In the genomic region with DNA sequence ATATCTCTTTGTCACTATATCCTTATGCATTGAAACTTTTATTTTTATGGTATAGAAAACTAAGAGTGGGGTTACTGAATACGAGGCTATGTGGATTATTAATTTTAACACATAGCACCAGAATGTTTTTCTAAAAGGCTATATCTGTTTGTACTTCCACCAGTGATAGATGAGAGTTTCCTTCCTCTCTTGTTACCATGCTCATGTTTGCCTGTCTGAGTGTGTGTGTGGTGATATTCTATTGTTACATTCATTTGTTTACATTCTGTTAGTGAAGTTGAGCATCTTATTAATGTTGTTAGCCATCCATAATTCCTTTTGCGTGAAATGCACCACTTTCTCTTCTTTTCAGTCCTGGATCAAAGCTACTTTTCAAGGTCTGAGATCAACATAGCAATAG, we compare ENCODE assay signal across 2 cellular contexts.
TF ChIP-seq lines count a peak whose summit lies in the region.

No MANE protein-coding gene starts in this region.

TF ChIP-seq in K562, 482 proteins besides CTCF, POLR2A, EP300 and RAD21:
- TF ChIP-seq DMBX1 (CRISPR knock-in tag; IDR thresholded peaks at IDR 0.05; ENCODE audit: borderline replicate concordance), result no peak
- TF ChIP-seq YY1 (IDR thresholded peaks at IDR 0.05; ENCODE audit: borderline replicate concordance in 1 of 3, control insufficient read depth in 1 of 3, extremely low read depth in 1 of 3, insufficient read depth in 3 of 3, insufficient read length in 1 of 3, insufficient replicate concordance in 2 of 3, low read depth in 1 of 3, low read length in 2 of 3), result no peak
- no peak for TF ChIP-seq CBFA2T3 (IDR thresholded peaks at IDR 0.05)
- no peak for TF ChIP-seq HNRNPLL (IDR thresholded peaks at IDR 0.05; ENCODE audit: low read depth, low read length, poor library complexity, severe bottlenecking)
- no peak for TF ChIP-seq PATZ1 (CRISPR knock-in tag; IDR thresholded peaks at IDR 0.05; ENCODE audit: borderline replicate concordance)
- TF ChIP-seq, protein P1, sequence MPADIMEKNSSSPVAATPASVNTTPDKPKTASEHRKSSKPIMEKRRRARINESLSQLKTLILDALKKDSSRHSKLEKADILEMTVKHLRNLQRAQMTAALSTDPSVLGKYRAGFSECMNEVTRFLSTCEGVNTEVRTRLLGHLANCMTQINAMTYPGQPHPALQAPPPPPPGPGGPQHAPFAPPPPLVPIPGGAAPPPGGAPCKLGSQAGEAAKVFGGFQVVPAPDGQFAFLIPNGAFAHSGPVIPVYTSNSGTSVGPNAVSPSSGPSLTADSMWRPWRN (IDR thresholded peaks at IDR 0.05; ENCODE audit: low read depth), result no peak
- TF ChIP-seq, protein P2, sequence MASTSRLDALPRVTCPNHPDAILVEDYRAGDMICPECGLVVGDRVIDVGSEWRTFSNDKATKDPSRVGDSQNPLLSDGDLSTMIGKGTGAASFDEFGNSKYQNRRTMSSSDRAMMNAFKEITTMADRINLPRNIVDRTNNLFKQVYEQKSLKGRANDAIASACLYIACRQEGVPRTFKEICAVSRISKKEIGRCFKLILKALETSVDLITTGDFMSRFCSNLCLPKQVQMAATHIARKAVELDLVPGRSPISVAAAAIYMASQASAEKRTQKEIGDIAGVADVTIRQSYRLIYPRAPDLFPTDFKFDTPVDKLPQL (IDR thresholded peaks at IDR 0.05; ENCODE audit: extremely low read depth, insufficient read length), result no peak
- TF ChIP-seq SMAD1 (IDR thresholded peaks at IDR 0.05; ENCODE audit: low read depth, low read length, partially characterized antibody), result no peak
- no peak for TF ChIP-seq ZBTB34 (CRISPR knock-in tag; IDR thresholded peaks at IDR 0.05)
- TF ChIP-seq ZNF511 (CRISPR knock-in tag; IDR thresholded peaks at IDR 0.05), result no peak
- no peak for TF ChIP-seq FIP1L1 (IDR thresholded peaks at IDR 0.05; ENCODE audit: low read depth, low read length, poor library complexity, severe bottlenecking)
- no peak for TF ChIP-seq FOXJ2 (tag; IDR thresholded peaks at IDR 0.05)
- no peak for TF ChIP-seq BRF1 (IDR thresholded peaks at IDR 0.05; ENCODE audit: borderline replicate concordance, extremely low read depth, insufficient read length)

TF ChIP-seq in HepG2, 621 proteins besides CTCF, POLR2A, EP300 and RAD21:
- TF ChIP-seq SOX5 (CRISPR knock-in tag; IDR thresholded peaks at IDR 0.05; ENCODE audit: borderline replicate concordance) (peak; percentile 39; the same call in 1 of the 2 replicates), SOX13 (IDR thresholded peaks at IDR 0.05) (no peak), SOX13 (CRISPR knock-in tag; conservative IDR thresholded peaks at IDR 0.05 in 1 of 2, IDR thresholded peaks at IDR 0.05 in 1 of 2) (0 out of 4 replicates have a peak, but pooled peaks of 1 of the 2 experiments have one; percentile 10), THRA (CRISPR knock-in tag; IDR thresholded peaks at IDR 0.05; ENCODE audit: borderline replicate concordance) (no peak)
